In genomic region chr1:16236091-16236494, GRCh38 we compare ENCODE assay signal across 8 cellular contexts. TPM values are rescaled to one million over a fixed set of nuclear protein-coding genes. Genes with fewer than 3 reads are reported as not detected.
DNase-seq lines count a peak whose midpoint lies in the region; ATAC-seq and TF ChIP-seq lines count a peak whose summit lies in the region.

No MANE protein-coding gene starts in this region.

- no peaks in the 10 kb centered on the region for H3K9me3 Mint-ChIP-seq in activated T-cell treated with anti-CD3 and anti-CD28 coated beads, Interleukin-2, amount 50 U/mL, for 4 hours
- peaks cover 3% of the 10 kb centered on the region for H3K9me3 Mint-ChIP-seq in glutamatergic neuron (ENCODE audit: unreplicated experiment)

- intact Hi-C loops in sciatic nerve (cut with DNase I): no loop called here

- H3K9ac ChIP-seq in BLaER1 treated with 17β-estradiol and CSF1 and Interleukin-3, amounts not matched to agents 10 nM and 100 nM: peak overlapping the region in 10 of 11 experiments; percentile 72 to 83 (median 79); a peak in 19 of 22 replicates

- DNase-seq in NCI-H526 (lab: John Stamatoyannopoulos, UW): peak; percentile 67 to 80
- peak; percentile 45 for DNase-seq in activated T-cell treated with anti-CD3 and anti-CD28 coated beads, Interleukin-2, amount 50 U/mL, for 4 hours
- DNase-seq in glutamatergic neuron: no peak
- no peak for DNase-seq in sciatic nerve (ENCODE audit: low spot score)
- DNase-seq in retina: no peak

- H3K27ac Mint-ChIP-seq in glutamatergic neuron (ENCODE audit: unreplicated experiment): no peak overlapping the region

- H3K27me3 Mint-ChIP-seq in activated T-cell treated with anti-CD3 and anti-CD28 coated beads, Interleukin-2, amount 50 U/mL, for 4 hours (ENCODE audit: low read depth): no peaks in the 10 kb centered on the region
- H3K27me3 Mint-ChIP-seq in glutamatergic neuron (ENCODE audit: unreplicated experiment): peaks cover 3% of the 10 kb centered on the region

- no peaks in the 10 kb centered on the region for H3K27me3 ChIP-seq in BLaER1 treated with 17β-estradiol and CSF1 and Interleukin-3, amounts not matched to agents 10 nM and 100 nM

- peaks cover 23% of the 10 kb centered on the region for H3K4me1 Mint-ChIP-seq in activated T-cell treated with anti-CD3 and anti-CD28 coated beads, Interleukin-2, amount 50 U/mL, for 4 hours (ENCODE audit: low read depth)
- peaks cover 9% of the 10 kb centered on the region for H3K4me1 Mint-ChIP-seq in glutamatergic neuron (ENCODE audit: low read depth, unreplicated experiment)

- no peaks in the 10 kb centered on the region for H4K20me1 ChIP-seq in BLaER1 treated with 17β-estradiol and CSF1 and Interleukin-3, amounts not matched to agents 10 nM and 100 nM

- peak overlapping the region in 9 of 11 experiments; percentile 70 to 80 (median 75); a peak in 11 of 22 replicates for H3K27ac ChIP-seq in BLaER1 treated with 17β-estradiol and CSF1 and Interleukin-3, amounts not matched to agents 10 nM and 100 nM

- H3K36me3 ChIP-seq in BLaER1 treated with 17β-estradiol and CSF1 and Interleukin-3, amounts not matched to agents 10 nM and 100 nM: peaks cover 0 to 14% (median 0%) of the 10 kb centered on the region in 11 experiments; a peak in 3 of 22 replicates

- peak overlapping the region; percentile 86 for H3K4me3 Mint-ChIP-seq in activated T-cell treated with anti-CD3 and anti-CD28 coated beads, Interleukin-2, amount 50 U/mL, for 4 hours
- peak overlapping the region; percentile 84 for H3K4me3 Mint-ChIP-seq in glutamatergic neuron (ENCODE audit: unreplicated experiment)

- peaks cover 4% of the 10 kb centered on the region for H3K36me3 Mint-ChIP-seq in activated T-cell treated with anti-CD3 and anti-CD28 coated beads, Interleukin-2, amount 50 U/mL, for 4 hours (ENCODE audit: insufficient read depth)
- no peaks in the 10 kb centered on the region for H3K36me3 Mint-ChIP-seq in glutamatergic neuron (ENCODE audit: unreplicated experiment)

- peak overlapping the region; percentile 54 to 81 (median 69) for H3K4me3 ChIP-seq in BLaER1 treated with 17β-estradiol and CSF1 and Interleukin-3, amounts not matched to agents 10 nM and 100 nM

- no peaks in the 10 kb centered on the region for H3K9me3 ChIP-seq in BLaER1 treated with 17β-estradiol and CSF1 and Interleukin-3, amounts not matched to agents 10 nM and 100 nM (replicated peaks in 1 of 11)

- ATAC-seq in GM19025 (IDR thresholded peaks at IDR 0.05; ENCODE audit: low read depth, unreplicated experiment) (peak; percentile 35), HG03196 (IDR thresholded peaks at IDR 0.05; ENCODE audit: unreplicated experiment) (peak; percentile 38), sciatic nerve (peak; percentile 33)
- peak; percentile 71 to 73 for ATAC-seq in activated T-cell treated with anti-CD3 and anti-CD28 coated beads, Interleukin-2, amount 50 U/mL, for 4 hours

- peaks cover 17 to 29% (median 21%) of the 10 kb centered on the region in 10 experiments for H3K4me1 ChIP-seq in BLaER1 treated with 17β-estradiol and CSF1 and Interleukin-3, amounts not matched to agents 10 nM and 100 nM

- peak overlapping the region; percentile 84 to 99 (median 94) for H3K4me2 ChIP-seq in BLaER1 treated with 17β-estradiol and CSF1 and Interleukin-3, amounts not matched to agents 10 nM and 100 nM

- no peak for TF ChIP-seq CTCF in glutamatergic neuron (IDR thresholded peaks at IDR 0.05; ENCODE audit: partially characterized antibody, unreplicated experiment)

RNA-seq across cellular contexts. Expression of gene CPLANE2, which starts 0.9 kb away (rescaled TPM):
- total RNA-seq in activated T-cell treated with anti-CD3 and anti-CD28 coated beads, Interleukin-2, amount 50 U/mL, for 4 hours: 1 to 10 TPM; 5.0 to 7.1 (median 6.5) TPM
- total RNA-seq in glutamatergic neuron (ENCODE audit: unreplicated experiment) (3.5 TPM), sciatic nerve (9.8 TPM)

RNA-seq across cellular contexts. Expression of gene ARHGEF19, which starts 23.6 kb away (rescaled TPM):
- total RNA-seq in activated T-cell treated with anti-CD3 and anti-CD28 coated beads, Interleukin-2, amount 50 U/mL, for 4 hours: 10 to 100 TPM; 10.6 to 16.6 (median 11.1) TPM
- total RNA-seq in glutamatergic neuron (ENCODE audit: unreplicated experiment) (3.4 TPM), sciatic nerve (4.6 TPM)

Comparison
In these comparisons a context has a peak if more than half of its experiments do, and no peak if none do; other contexts are left out.
1. DNase-seq: peak in NCI-H526 (2 of 2) and activated T-cell treated with anti-CD3 and anti-CD28 coated beads, Interleukin-2, amount 50 U/mL, for 4 hours (single experiment); none in glutamatergic neuron (single experiment), sciatic nerve (single experiment) and retina (single experiment).
2. Peak in every context shown above with its lines, with median percentiles within 50 percentile points of each other: ATAC-seq.